ENCODE assay signal across 11 cellular contexts in genomic region chr13:23741879-23742510, GRCh38.
DNase-seq lines count a peak whose midpoint lies in the region; ATAC-seq and TF ChIP-seq lines count a peak whose summit lies in the region.
"Had no signal": no experiment of that assay in that cellular context is flagged by ENCODE, and none has a peak within 500 bp of the region (broad histone marks: within the 10 kb centered on the region; RNA-seq: fewer than 3 reads in every experiment).

No MANE protein-coding gene starts in this region.

- POLR2A ChIA-PET in Caco-2 (lab: Charles Lee): no interaction called here
- POLR2A ChIA-PET in WTC11 (lab: Charles Lee): interaction anchor here (0.8 kb wide), 1 partner anchor 28 kb away, joined by 3 read pairs; no protein-coding TSS in a partner anchor

- no peaks in the 10 kb centered on the region for H3K27me3 ChIP-seq in Caco-2 (replicated peaks; ENCODE audit: control insufficient read depth, insufficient read depth, low read length)
- no peaks in the 10 kb centered on the region for H3K27me3 ChIP-seq in lower lobe of right lung (ENCODE audit: low read depth)
- H3K27me3 ChIP-seq in tibial artery: no peaks in the 10 kb centered on the region

- intact Hi-C loops in Caco-2 (cut with micrococcal nuclease; ENCODE audit: unreplicated experiment): loop anchor here (2.0 to 5.0 kb wide), 4 partner anchors 23 to 163 kb away; no protein-coding TSS in a partner anchor
- intact Hi-C loops in lower lobe of right lung (cut with DNase I): no loop called here
- intact Hi-C loops in tibial artery (cut with DNase I; ENCODE audit: low total_unique reads): no loop called here

- H3K4me3 ChIP-seq in Caco-2 (ENCODE audit: low read depth, low read length) (no peak overlapping the region), HFF-Myc (replicated peaks; ENCODE audit: low read depth, low read length) (no peak overlapping the region), lower lobe of right lung (no peak overlapping the region), tibial artery (no peak overlapping the region)

- no peaks in the 10 kb centered on the region for H3K27me3 Mint-ChIP-seq in Caco-2 (ENCODE audit: insufficient read depth, unreplicated experiment)
- no peaks in the 10 kb centered on the region for H3K27me3 Mint-ChIP-seq in WTC11 (ENCODE audit: low read depth)
- H3K27me3 Mint-ChIP-seq: stimulated activated naive CD8-positive, alpha-beta T cell treated with anti-CD3 and anti-CD28 coated beads, Interleukin-15, Interleukin-2, amounts not matched to agents 100 ng/mL and 50 ng/mL, for 24 hours had no signal

- peak; percentile 65 to 81 for TF ChIP-seq CTCF in Caco-2 (IDR thresholded peaks at IDR 0.05; ENCODE audit: insufficient read depth in 1 of 2, low read depth in 1 of 2, low read length in 1 of 2, severe bottlenecking in 1 of 2, unreplicated experiment in 1 of 2)
- peak; percentile 60 for TF ChIP-seq CTCF in HFF-Myc (IDR thresholded peaks at IDR 0.05; ENCODE audit: low read depth, low read length, missing control alignments)
- peak; percentile 49; the same call in 1 of the 2 replicates for TF ChIP-seq CTCF in WTC11 (IDR thresholded peaks at IDR 0.05)
- TF ChIP-seq CTCF in lower lobe of right lung (IDR thresholded peaks at IDR 0.05): peak; percentile 36
- no peak for TF ChIP-seq CTCF in tibial artery (IDR thresholded peaks at IDR 0.05)

- ATAC-seq in WTC11: peak; percentile 92
- no peak for ATAC-seq in lower lobe of right lung
- ATAC-seq: right cardiac atrium had no signal

- H3K27ac ChIP-seq in lower lobe of right lung: no peak overlapping the region
- no peak overlapping the region for H3K27ac ChIP-seq in tibial artery

- peaks cover 39% of the 10 kb centered on the region for H3K4me1 ChIP-seq in Caco-2
- peaks cover 5% of the 10 kb centered on the region for H3K4me1 ChIP-seq in lower lobe of right lung
- no peaks in the 10 kb centered on the region for H3K4me1 ChIP-seq in tibial artery

- no peaks in the 10 kb centered on the region; the same call in 1 of the 2 replicates for H3K36me3 ChIP-seq in Caco-2 (ENCODE audit: control insufficient read depth, insufficient read depth, low read length)
- no peaks in the 10 kb centered on the region for H3K36me3 ChIP-seq in lower lobe of right lung
- H3K36me3 ChIP-seq in tibial artery: no peaks in the 10 kb centered on the region

- H3K4me3 Mint-ChIP-seq in Caco-2 (ENCODE audit: unreplicated experiment) (no peak overlapping the region), WTC11 (no peak overlapping the region)
- H3K4me3 Mint-ChIP-seq: stimulated activated naive CD8-positive, alpha-beta T cell treated with anti-CD3 and anti-CD28 coated beads, Interleukin-15, Interleukin-2, amounts not matched to agents 100 ng/mL and 50 ng/mL, for 24 hours had no signal

- no peaks in the 10 kb centered on the region for H3K9me3 ChIP-seq in Caco-2
- no peaks in the 10 kb centered on the region for H3K9me3 ChIP-seq in lower lobe of right lung
- no peaks in the 10 kb centered on the region for H3K9me3 ChIP-seq in tibial artery

- H3K36me3 Mint-ChIP-seq in Caco-2 (ENCODE audit: insufficient read depth, unreplicated experiment) (peaks cover 7% of the 10 kb centered on the region), WTC11 (0 out of 2 replicates have a peak, but pooled peaks cover 3% of the 10 kb centered on the region)

- H3K27ac Mint-ChIP-seq in Caco-2 (ENCODE audit: unreplicated experiment) (peak overlapping the region; percentile 64), WTC11 (no peak overlapping the region)
- H3K27ac Mint-ChIP-seq: stimulated activated naive CD8-positive, alpha-beta T cell treated with anti-CD3 and anti-CD28 coated beads, Interleukin-15, Interleukin-2, amounts not matched to agents 100 ng/mL and 50 ng/mL, for 24 hours had no signal

- H3K4me1 Mint-ChIP-seq in Caco-2 (ENCODE audit: low read depth, unreplicated experiment) (peaks cover 46% of the 10 kb centered on the region), WTC11 (peaks cover 3% of the 10 kb centered on the region; the same call in 1 of the 2 replicates)

- CTCF ChIA-PET in Caco-2 (lab: Charles Lee) (interaction anchor here (0.6 to 1.3 kb wide), 7 partner anchors 8 to 517 kb away, joined by 3 to 6 read pairs (median 3); no protein-coding TSS in a partner anchor), WTC11 (lab: Charles Lee) (interaction anchor here (0.6 to 3.4 kb wide), 50 partner anchors 9 to 457 kb away, joined by 3 to 22 read pairs (median 4); partner anchors contain the start of genes SACS and TNFRSF19)

- no peaks in the 10 kb centered on the region for H3K9me3 Mint-ChIP-seq in Caco-2 (ENCODE audit: unreplicated experiment)
- H3K9me3 Mint-ChIP-seq in WTC11: no peaks in the 10 kb centered on the region
- H3K9me3 Mint-ChIP-seq: stimulated activated naive CD8-positive, alpha-beta T cell treated with anti-CD3 and anti-CD28 coated beads, Interleukin-15, Interleukin-2, amounts not matched to agents 100 ng/mL and 50 ng/mL, for 24 hours had no signal

- peak; percentile 65 to 66 for DNase-seq in Caco-2
- no peak for DNase-seq in HFF-Myc (ENCODE audit: extremely low read depth, low read depth)
- DNase-seq in WTC11 (ENCODE audit: low spot score): peak; percentile 64
- DNase-seq in lower lobe of right lung: no peak
- no peak for DNase-seq in tibial artery
- DNase-seq in NCI-H345 treated with DMSO at 0.1 percent for 48 hours (lab: John Stamatoyannopoulos, UW; ENCODE audit: unreplicated experiment): no peak
- DNase-seq in stimulated activated CD4-positive, alpha-beta T cell treated with anti-CD3 and anti-CD28 coated beads, Interleukin-2, amount 100 ng/mL, for 24 hours: no peak
- no peak for DNase-seq in midbrain (lab: John Stamatoyannopoulos, UW)
- DNase-seq: NCI-H1105 treated with DMSO at 0.1 percent for 48 hours, right cardiac atrium had no signal

- BruUV-seq in Caco-2 (replicated peaks; lab: Mats Ljungman, UMichigan): no TSS peak

TF ChIP-seq in WTC11, 78 proteins besides CTCF, POLR2A, EP300 and RAD21:
- TF ChIP-seq ZNF423 (CRISPR knock-in tag; IDR thresholded peaks at IDR 0.05) (peak; percentile 36; the same call in 1 of the 2 replicates), IRF2 (CRISPR knock-in tag; IDR thresholded peaks at IDR 0.05; ENCODE audit: borderline replicate concordance, low read depth) (no peak), TCF7 (CRISPR knock-in tag; IDR thresholded peaks at IDR 0.05; ENCODE audit: low read depth) (no peak), SMAD4 (CRISPR knock-in tag; IDR thresholded peaks at IDR 0.05) (no peak)

Comparison
In these comparisons a context has a peak if more than half of its experiments do, and no peak if none do; other contexts are left out.
1. DNase-seq: peak in Caco-2 (2 of 2) and WTC11 (single experiment); none in HFF-Myc (single experiment), lower lobe of right lung (single experiment), tibial artery (0 of 2), NCI-H345 treated with DMSO at 0.1 percent for 48 hours (single experiment), stimulated activated CD4-positive, alpha-beta T cell treated with anti-CD3 and anti-CD28 coated beads, Interleukin-2, amount 100 ng/mL, for 24 hours (0 of 2) and midbrain (single experiment).
2. CTCF ChIP-seq: peak in Caco-2 (2 of 2), HFF-Myc (single experiment), WTC11 (single experiment) and lower lobe of right lung (single experiment); none in tibial artery (0 of 2).